Comparison of ENCODE assay signal across 20 cellular contexts in genomic region chr12:45509621-45510020, GRCh38.
DNase-seq lines count a peak whose midpoint lies in the region; ATAC-seq and TF ChIP-seq lines count a peak whose summit lies in the region.
"Had no signal": no experiment of that assay in that cellular context is flagged by ENCODE, and none has a peak within 500 bp of the region (broad histone marks: within the 10 kb centered on the region; RNA-seq: fewer than 3 reads in every experiment).

No MANE protein-coding gene starts in this region.

- no peak for DNase-seq in activated CD8-positive, alpha-beta T cell treated with anti-CD3 and anti-CD28 coated beads for 36 hours
- no peak for DNase-seq in activated CD8-positive, alpha-beta T cell treated with anti-CD3 and anti-CD28 coated beads, Interleukin-2, amount 10 ng/mL, durations not matched to agents 7 days and 5 days
- DNase-seq in HL-60 (ENCODE audit: low read depth in 1 of 2, low spot score in 1 of 2) = no peak
- no peak for DNase-seq in activated CD4-positive, alpha-beta T cell treated with anti-CD3 and anti-CD28 coated beads for 48 hours
- DNase-seq in NCI-H345 treated with DMSO at 0.1 percent for 48 hours (lab: John Stamatoyannopoulos, UW; ENCODE audit: unreplicated experiment) = no peak
- DNase-seq: Caco-2; CD4-positive, CD25-positive, alpha-beta regulatory T cell; DMS 273 treated with DMSO at 0.1 percent for 48 hours; DMS79; GF-D8; GM23248; H7; HCEC 1CT had no signal

- ATAC-seq in activated CD8-positive, alpha-beta T cell treated with anti-CD3 and anti-CD28 coated beads for 36 hours = peak; percentile 26
- ATAC-seq in activated CD8-positive, alpha-beta T cell treated with anti-CD3 and anti-CD28 coated beads, Interleukin-2, amount 10 ng/mL, durations not matched to agents 7 days and 5 days = no peak
- ATAC-seq in GM18868 (IDR thresholded peaks at IDR 0.05; ENCODE audit: unreplicated experiment) = peak; percentile 9
- ATAC-seq in HG02973 (IDR thresholded peaks at IDR 0.05; ENCODE audit: unreplicated experiment) = no peak

- no peak overlapping the region for H3K27ac Mint-ChIP-seq in activated CD8-positive, alpha-beta T cell treated with anti-CD3 and anti-CD28 coated beads for 36 hours
- no peak overlapping the region for H3K27ac Mint-ChIP-seq in activated CD8-positive, alpha-beta T cell treated with anti-CD3 and anti-CD28 coated beads, Interleukin-2, amount 10 ng/mL, durations not matched to agents 7 days and 5 days
- H3K27ac Mint-ChIP-seq: B cell; CD4-positive, CD25-positive, alpha-beta regulatory T cell; CD8-positive, alpha-beta T cell had no signal

- no peaks in the 10 kb centered on the region for H3K27me3 Mint-ChIP-seq in activated CD8-positive, alpha-beta T cell treated with anti-CD3 and anti-CD28 coated beads for 36 hours
- H3K27me3 Mint-ChIP-seq in activated CD8-positive, alpha-beta T cell treated with anti-CD3 and anti-CD28 coated beads, Interleukin-2, amount 10 ng/mL, durations not matched to agents 7 days and 5 days (ENCODE audit: low read depth) = no peaks in the 10 kb centered on the region
- H3K27me3 Mint-ChIP-seq: CD4-positive, CD25-positive, alpha-beta regulatory T cell had no signal

- no peak for TF ChIP-seq CTCF in activated CD8-positive, alpha-beta T cell treated with anti-CD3 and anti-CD28 coated beads for 36 hours (IDR thresholded peaks at IDR 0.05)
- no peak for TF ChIP-seq CTCF in HL-60 (IDR thresholded peaks at IDR 0.05; ENCODE audit: insufficient read depth, low read length)

- POLR2A ChIA-PET in activated CD8-positive, alpha-beta T cell treated with anti-CD3 and anti-CD28 coated beads for 36 hours (lab: Charles Lee) = interaction anchor here (0.5 kb wide), 1 partner anchor 662 kb away, joined by 3 read pairs; no protein-coding TSS in a partner anchor
- POLR2A ChIA-PET in activated CD8-positive, alpha-beta T cell treated with anti-CD3 and anti-CD28 coated beads, Interleukin-2, amount 10 ng/mL, durations not matched to agents 7 days and 5 days (lab: Charles Lee) = no interaction called here

- H3K36me3 Mint-ChIP-seq in activated CD8-positive, alpha-beta T cell treated with anti-CD3 and anti-CD28 coated beads for 36 hours (ENCODE audit: low read depth) = no peaks in the 10 kb centered on the region
- H3K36me3 Mint-ChIP-seq in activated CD8-positive, alpha-beta T cell treated with anti-CD3 and anti-CD28 coated beads, Interleukin-2, amount 10 ng/mL, durations not matched to agents 7 days and 5 days (ENCODE audit: low read depth) = peaks cover 1% of the 10 kb centered on the region
- H3K36me3 Mint-ChIP-seq: CD4-positive, CD25-positive, alpha-beta regulatory T cell; CD8-positive, alpha-beta T cell had no signal

- intact Hi-C loops in activated CD8-positive, alpha-beta T cell treated with anti-CD3 and anti-CD28 coated beads for 36 hours (cut with micrococcal nuclease) = no loop called here

- H3K4me3 ChIP-seq in HL-60 (replicated peaks; ENCODE audit: insufficient read depth, low read length) = no peak overlapping the region
- H3K4me3 ChIP-seq: BLaER1, GM23248 had no signal

- CTCF ChIA-PET in activated CD8-positive, alpha-beta T cell treated with anti-CD3 and anti-CD28 coated beads for 36 hours (lab: Charles Lee) = interaction anchor here (0.8 to 1.0 kb wide), 2 partner anchors 9 to 34 kb away, joined by 3 read pairs; no protein-coding TSS in a partner anchor
- CTCF ChIA-PET in activated CD8-positive, alpha-beta T cell treated with anti-CD3 and anti-CD28 coated beads, Interleukin-2, amount 10 ng/mL, durations not matched to agents 7 days and 5 days (lab: Charles Lee) = interaction anchor here (0.9 kb wide), 1 partner anchor 8 kb away, joined by 3 read pairs; no protein-coding TSS in a partner anchor

- H3K27ac ChIP-seq in HL-60 (replicated peaks) = peak overlapping the region; percentile 46
- H3K27ac ChIP-seq: 22Rv1, BLaER1, C4-2B, GM23248 had no signal

- H3K27me3 ChIP-seq in HL-60 (ENCODE audit: insufficient read depth, poor library complexity, severe bottlenecking) = no peaks in the 10 kb centered on the region
- H3K27me3 ChIP-seq: BLaER1 had no signal

- peaks cover 6% of the 10 kb centered on the region for H3K4me1 Mint-ChIP-seq in activated CD8-positive, alpha-beta T cell treated with anti-CD3 and anti-CD28 coated beads for 36 hours (ENCODE audit: low read depth)
- peaks cover 9% of the 10 kb centered on the region for H3K4me1 Mint-ChIP-seq in activated CD8-positive, alpha-beta T cell treated with anti-CD3 and anti-CD28 coated beads, Interleukin-2, amount 10 ng/mL, durations not matched to agents 7 days and 5 days (ENCODE audit: low read depth)
- H3K4me1 Mint-ChIP-seq: B cell; CD4-positive, CD25-positive, alpha-beta regulatory T cell had no signal

- H3K9me3 Mint-ChIP-seq in activated CD8-positive, alpha-beta T cell treated with anti-CD3 and anti-CD28 coated beads for 36 hours = peaks cover 3% of the 10 kb centered on the region
- H3K9me3 Mint-ChIP-seq in activated CD8-positive, alpha-beta T cell treated with anti-CD3 and anti-CD28 coated beads, Interleukin-2, amount 10 ng/mL, durations not matched to agents 7 days and 5 days (ENCODE audit: insufficient read depth) = no peaks in the 10 kb centered on the region
- H3K9me3 Mint-ChIP-seq: CD8-positive, alpha-beta T cell had no signal

- no peak overlapping the region for H3K4me3 Mint-ChIP-seq in activated CD8-positive, alpha-beta T cell treated with anti-CD3 and anti-CD28 coated beads for 36 hours
- H3K4me3 Mint-ChIP-seq in activated CD8-positive, alpha-beta T cell treated with anti-CD3 and anti-CD28 coated beads, Interleukin-2, amount 10 ng/mL, durations not matched to agents 7 days and 5 days = no peak overlapping the region
- H3K4me3 Mint-ChIP-seq: B cell; CD4-positive, CD25-positive, alpha-beta regulatory T cell; CD8-positive, alpha-beta T cell had no signal

Comparison
In these comparisons a context has a peak if more than half of its experiments do, and no peak if none do; other contexts are left out.
1. ATAC-seq: peak in activated CD8-positive, alpha-beta T cell treated with anti-CD3 and anti-CD28 coated beads for 36 hours (single experiment) and GM18868 (single experiment); none in activated CD8-positive, alpha-beta T cell treated with anti-CD3 and anti-CD28 coated beads, Interleukin-2, amount 10 ng/mL, durations not matched to agents 7 days and 5 days (single experiment) and HG02973 (single experiment).